ENCODE assay signal across 1 cellular context in genomic region chr11:113596658-113597057, GRCh38.
TF ChIP-seq lines count a peak whose summit lies in the region.

No MANE protein-coding gene starts in this region.

TF ChIP-seq in GM23338, 12 proteins besides CTCF, POLR2A, EP300 and RAD21 (continued from another document):
- TF ChIP-seq ZNF462 (CRISPR knock-in tag; IDR thresholded peaks at IDR 0.05) (no peak), NANOG (IDR thresholded peaks at IDR 0.05; ENCODE audit: borderline replicate concordance) (no peak), STAT1 (IDR thresholded peaks at IDR 0.05; ENCODE audit: unreplicated experiment) (no peak), EZH2phosphoT487 (IDR thresholded peaks at IDR 0.05; ENCODE audit: unreplicated experiment) (no peak), ETS1 (IDR thresholded peaks at IDR 0.05) (no peak), CREB1 (CRISPR knock-in tag; IDR thresholded peaks at IDR 0.05; ENCODE audit: low read depth) (no peak), JUNB (IDR thresholded peaks at IDR 0.05; ENCODE audit: unreplicated experiment) (no peak), ZNF114 (CRISPR knock-in tag; IDR thresholded peaks at IDR 0.05) (no peak), EZH2 (IDR thresholded peaks at IDR 0.05; ENCODE audit: low read depth, unreplicated experiment) (no peak)
